8 cellular contexts compared by ENCODE assay signal in genomic region chr17:48907713-48908046, GRCh38. TPM values are rescaled to one million over a fixed set of nuclear protein-coding genes. Genes with fewer than 3 reads are reported as not detected.
A peak's percentile ranks its signal among the peaks of the same experiment; 100 is the strongest.
DNase-seq lines count a peak whose midpoint lies in the region; ATAC-seq and TF ChIP-seq lines count a peak whose summit lies in the region.

No MANE protein-coding gene starts in this region.

- H3K9ac ChIP-seq in BLaER1 treated with 17β-estradiol and CSF1 and Interleukin-3, amounts not matched to agents 10 nM and 100 nM, result peak overlapping the region; percentile 99 to 100 (median 99)

- no peak for DNase-seq in HEK293T (ENCODE audit: extremely low spot score)
- no peak for DNase-seq in WERI-Rb-1
- no peak for DNase-seq in foreskin keratinocyte
- DNase-seq in retinal pigment epithelial cell (ENCODE audit: low read depth), result peak; percentile 46
- no peak for DNase-seq in HuH-7.5 (ENCODE audit: low spot score)

- no peaks in the 10 kb centered on the region for H3K27me3 ChIP-seq in BLaER1 treated with 17β-estradiol and CSF1 and Interleukin-3, amounts not matched to agents 10 nM and 100 nM
- H3K27me3 ChIP-seq in WERI-Rb-1 (ENCODE audit: insufficient read depth, low read depth, severe bottlenecking) (no peaks in the 10 kb centered on the region), foreskin keratinocyte (no peaks in the 10 kb centered on the region)

- H3K36me3 ChIP-seq in BLaER1 treated with 17β-estradiol and CSF1 and Interleukin-3, amounts not matched to agents 10 nM and 100 nM, result peaks cover 21 to 32% (median 30%) of the 10 kb centered on the region in 11 experiments
- peaks cover 30% of the 10 kb centered on the region for H3K36me3 ChIP-seq in WERI-Rb-1

- H3K4me1 ChIP-seq in BLaER1 treated with 17β-estradiol and CSF1 and Interleukin-3, amounts not matched to agents 10 nM and 100 nM, result peaks cover 30 to 55% (median 45%) of the 10 kb centered on the region in 10 experiments
- H3K4me1 ChIP-seq in foreskin keratinocyte, result peaks cover 15% of the 10 kb centered on the region

- ATAC-seq in foreskin keratinocyte (peak; percentile 25), GM19397 (IDR thresholded peaks at IDR 0.05; ENCODE audit: unreplicated experiment) (no peak), HG03159 (IDR thresholded peaks at IDR 0.05; ENCODE audit: unreplicated experiment) (no peak)

- H3K9me3 ChIP-seq in BLaER1 treated with 17β-estradiol and CSF1 and Interleukin-3, amounts not matched to agents 10 nM and 100 nM (replicated peaks in 1 of 11), result no peaks in the 10 kb centered on the region
- H3K9me3 ChIP-seq in WERI-Rb-1 (ENCODE audit: severe bottlenecking), result no peaks in the 10 kb centered on the region

- peaks cover 31 to 37% (median 36%) of the 10 kb centered on the region in 11 experiments for H4K20me1 ChIP-seq in BLaER1 treated with 17β-estradiol and CSF1 and Interleukin-3, amounts not matched to agents 10 nM and 100 nM

- POLR2A ChIA-PET in HEK293T (lab: Yijun Ruan, JAX), result interaction anchor here (0.7 to 3.1 kb wide), 7 partner anchors 10 to 283 kb away, joined by 3 to 59 read pairs (median 5); partner anchors contain the start of genes ATP5MC1, HOXB13 and SNF8

- H3K27ac ChIP-seq in BLaER1 treated with 17β-estradiol and CSF1 and Interleukin-3, amounts not matched to agents 10 nM and 100 nM, result peak overlapping the region; percentile 98 to 100 (median 99)
- H3K27ac ChIP-seq in WERI-Rb-1 (peak overlapping the region; percentile 75), foreskin keratinocyte (peak overlapping the region; percentile 93)

- no peak for TF ChIP-seq CTCF in WERI-Rb-1 (IDR thresholded peaks at IDR 0.05; ENCODE audit: low read depth, low read length)
- no peak for TF ChIP-seq CTCF in foreskin keratinocyte (conservative IDR thresholded peaks at IDR 0.05)
- no peak for TF ChIP-seq CTCF in retinal pigment epithelial cell (conservative IDR thresholded peaks at IDR 0.05; ENCODE audit: low read depth, low read length)

- H3K4me3 ChIP-seq in BLaER1 treated with 17β-estradiol and CSF1 and Interleukin-3, amounts not matched to agents 10 nM and 100 nM, result peak overlapping the region; percentile 85 to 98 (median 91)
- peak overlapping the region; percentile 55 for H3K4me3 ChIP-seq in WERI-Rb-1 (ENCODE audit: low read depth, low read length)
- peak overlapping the region; percentile 57 for H3K4me3 ChIP-seq in retinal pigment epithelial cell (ENCODE audit: low read length)

- CTCF ChIA-PET in HEK293T (lab: Yijun Ruan, JAX), result no interaction called here

- H3K4me2 ChIP-seq in BLaER1 treated with 17β-estradiol and CSF1 and Interleukin-3, amounts not matched to agents 10 nM and 100 nM, result peak overlapping the region; percentile 74 to 96 (median 84)

TF ChIP-seq in HEK293T, 16 proteins besides CTCF, POLR2A, EP300 and RAD21:
- TF ChIP-seq SP1 (IDR thresholded peaks at IDR 0.05) (no peak), BHLHE40 (IDR thresholded peaks at IDR 0.05; ENCODE audit: borderline replicate concordance) (no peak), FOXM1 (IDR thresholded peaks at IDR 0.05; ENCODE audit: borderline replicate concordance) (no peak), L3MBTL2 (conservative IDR thresholded peaks at IDR 0.05) (0 out of 2 replicates have a peak, but pooled peaks have one; percentile 18)

RNA-seq across cellular contexts. Expression of gene UBE2Z, which starts 0.5 kb away (rescaled TPM):
- total RNA-seq in foreskin keratinocyte, result 79.0 and 81.9 TPM in 2 replicates
- 56.1 and 61.8 TPM in 2 replicates for polyA plus RNA-seq in foreskin keratinocyte

RNA-seq across cellular contexts. Expression of gene ATP5MC1, which starts 15.1 kb away (rescaled TPM):
- total RNA-seq in foreskin keratinocyte, result 152 and 158 TPM in 2 replicates
- polyA plus RNA-seq in foreskin keratinocyte, result 355 and 358 TPM in 2 replicates

RNA-seq across cellular contexts. Expression of gene SNF8, which starts 37.0 kb away (rescaled TPM):
- total RNA-seq in foreskin keratinocyte, result 96.2 and 106 TPM in 2 replicates
- polyA plus RNA-seq in foreskin keratinocyte, result 214 and 219 TPM in 2 replicates
